ENCODE assay signal across 1 cellular context in the genomic region with DNA sequence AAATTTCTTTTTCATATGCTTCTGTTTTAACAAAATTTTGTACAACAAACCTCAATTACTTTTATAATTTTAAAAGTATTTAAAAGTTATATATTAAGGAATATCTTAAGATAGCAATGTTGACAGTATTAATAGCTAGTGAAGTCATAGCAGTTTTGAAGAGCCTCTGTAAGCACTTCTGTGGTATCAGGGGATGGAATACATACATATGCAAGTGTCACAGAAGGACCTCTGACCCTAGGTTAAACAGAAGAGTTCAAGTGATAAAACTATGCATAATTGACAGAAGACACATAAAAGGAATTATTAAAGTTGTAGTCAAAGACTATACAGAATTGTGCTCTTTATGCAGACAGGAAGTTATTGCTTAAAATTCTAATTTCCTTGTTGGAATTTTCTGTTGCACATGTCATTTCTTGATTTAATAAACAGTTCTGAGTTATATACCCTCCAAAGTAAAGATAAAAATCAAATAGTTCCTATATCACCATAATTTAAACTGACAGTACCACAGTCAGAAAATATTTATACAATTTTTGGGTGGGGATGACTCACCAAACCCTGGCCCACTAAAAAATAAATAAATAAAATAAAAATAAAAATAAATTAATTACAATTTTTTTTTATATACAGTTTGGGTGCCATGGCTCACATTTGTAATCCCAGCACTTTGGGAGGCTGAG.
TF ChIP-seq lines count a peak whose summit lies in the region.

No MANE protein-coding gene starts in this region.

TF ChIP-seq in K562, 482 proteins besides CTCF, POLR2A, EP300 and RAD21 (continued from another document):
- TF ChIP-seq, protein P1, sequence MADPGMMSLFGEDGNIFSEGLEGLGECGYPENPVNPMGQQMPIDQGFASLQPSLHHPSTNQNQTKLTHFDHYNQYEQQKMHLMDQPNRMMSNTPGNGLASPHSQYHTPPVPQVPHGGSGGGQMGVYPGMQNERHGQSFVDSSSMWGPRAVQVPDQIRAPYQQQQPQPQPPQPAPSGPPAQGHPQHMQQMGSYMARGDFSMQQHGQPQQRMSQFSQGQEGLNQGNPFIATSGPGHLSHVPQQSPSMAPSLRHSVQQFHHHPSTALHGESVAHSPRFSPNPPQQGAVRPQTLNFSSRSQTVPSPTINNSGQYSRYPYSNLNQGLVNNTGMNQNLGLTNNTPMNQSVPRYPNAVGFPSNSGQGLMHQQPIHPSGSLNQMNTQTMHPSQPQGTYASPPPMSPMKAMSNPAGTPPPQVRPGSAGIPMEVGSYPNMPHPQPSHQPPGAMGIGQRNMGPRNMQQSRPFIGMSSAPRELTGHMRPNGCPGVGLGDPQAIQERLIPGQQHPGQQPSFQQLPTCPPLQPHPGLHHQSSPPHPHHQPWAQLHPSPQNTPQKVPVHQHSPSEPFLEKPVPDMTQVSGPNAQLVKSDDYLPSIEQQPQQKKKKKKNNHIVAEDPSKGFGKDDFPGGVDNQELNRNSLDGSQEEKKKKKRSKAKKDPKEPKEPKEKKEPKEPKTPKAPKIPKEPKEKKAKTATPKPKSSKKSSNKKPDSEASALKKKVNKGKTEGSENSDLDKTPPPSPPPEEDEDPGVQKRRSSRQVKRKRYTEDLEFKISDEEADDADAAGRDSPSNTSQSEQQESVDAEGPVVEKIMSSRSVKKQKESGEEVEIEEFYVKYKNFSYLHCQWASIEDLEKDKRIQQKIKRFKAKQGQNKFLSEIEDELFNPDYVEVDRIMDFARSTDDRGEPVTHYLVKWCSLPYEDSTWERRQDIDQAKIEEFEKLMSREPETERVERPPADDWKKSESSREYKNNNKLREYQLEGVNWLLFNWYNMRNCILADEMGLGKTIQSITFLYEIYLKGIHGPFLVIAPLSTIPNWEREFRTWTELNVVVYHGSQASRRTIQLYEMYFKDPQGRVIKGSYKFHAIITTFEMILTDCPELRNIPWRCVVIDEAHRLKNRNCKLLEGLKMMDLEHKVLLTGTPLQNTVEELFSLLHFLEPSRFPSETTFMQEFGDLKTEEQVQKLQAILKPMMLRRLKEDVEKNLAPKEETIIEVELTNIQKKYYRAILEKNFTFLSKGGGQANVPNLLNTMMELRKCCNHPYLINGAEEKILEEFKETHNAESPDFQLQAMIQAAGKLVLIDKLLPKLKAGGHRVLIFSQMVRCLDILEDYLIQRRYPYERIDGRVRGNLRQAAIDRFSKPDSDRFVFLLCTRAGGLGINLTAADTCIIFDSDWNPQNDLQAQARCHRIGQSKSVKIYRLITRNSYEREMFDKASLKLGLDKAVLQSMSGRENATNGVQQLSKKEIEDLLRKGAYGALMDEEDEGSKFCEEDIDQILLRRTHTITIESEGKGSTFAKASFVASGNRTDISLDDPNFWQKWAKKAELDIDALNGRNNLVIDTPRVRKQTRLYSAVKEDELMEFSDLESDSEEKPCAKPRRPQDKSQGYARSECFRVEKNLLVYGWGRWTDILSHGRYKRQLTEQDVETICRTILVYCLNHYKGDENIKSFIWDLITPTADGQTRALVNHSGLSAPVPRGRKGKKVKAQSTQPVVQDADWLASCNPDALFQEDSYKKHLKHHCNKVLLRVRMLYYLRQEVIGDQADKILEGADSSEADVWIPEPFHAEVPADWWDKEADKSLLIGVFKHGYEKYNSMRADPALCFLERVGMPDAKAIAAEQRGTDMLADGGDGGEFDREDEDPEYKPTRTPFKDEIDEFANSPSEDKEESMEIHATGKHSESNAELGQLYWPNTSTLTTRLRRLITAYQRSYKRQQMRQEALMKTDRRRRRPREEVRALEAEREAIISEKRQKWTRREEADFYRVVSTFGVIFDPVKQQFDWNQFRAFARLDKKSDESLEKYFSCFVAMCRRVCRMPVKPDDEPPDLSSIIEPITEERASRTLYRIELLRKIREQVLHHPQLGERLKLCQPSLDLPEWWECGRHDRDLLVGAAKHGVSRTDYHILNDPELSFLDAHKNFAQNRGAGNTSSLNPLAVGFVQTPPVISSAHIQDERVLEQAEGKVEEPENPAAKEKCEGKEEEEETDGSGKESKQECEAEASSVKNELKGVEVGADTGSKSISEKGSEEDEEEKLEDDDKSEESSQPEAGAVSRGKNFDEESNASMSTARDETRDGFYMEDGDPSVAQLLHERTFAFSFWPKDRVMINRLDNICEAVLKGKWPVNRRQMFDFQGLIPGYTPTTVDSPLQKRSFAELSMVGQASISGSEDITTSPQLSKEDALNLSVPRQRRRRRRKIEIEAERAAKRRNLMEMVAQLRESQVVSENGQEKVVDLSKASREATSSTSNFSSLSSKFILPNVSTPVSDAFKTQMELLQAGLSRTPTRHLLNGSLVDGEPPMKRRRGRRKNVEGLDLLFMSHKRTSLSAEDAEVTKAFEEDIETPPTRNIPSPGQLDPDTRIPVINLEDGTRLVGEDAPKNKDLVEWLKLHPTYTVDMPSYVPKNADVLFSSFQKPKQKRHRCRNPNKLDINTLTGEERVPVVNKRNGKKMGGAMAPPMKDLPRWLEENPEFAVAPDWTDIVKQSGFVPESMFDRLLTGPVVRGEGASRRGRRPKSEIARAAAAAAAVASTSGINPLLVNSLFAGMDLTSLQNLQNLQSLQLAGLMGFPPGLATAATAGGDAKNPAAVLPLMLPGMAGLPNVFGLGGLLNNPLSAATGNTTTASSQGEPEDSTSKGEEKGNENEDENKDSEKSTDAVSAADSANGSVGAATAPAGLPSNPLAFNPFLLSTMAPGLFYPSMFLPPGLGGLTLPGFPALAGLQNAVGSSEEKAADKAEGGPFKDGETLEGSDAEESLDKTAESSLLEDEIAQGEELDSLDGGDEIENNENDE (IDR thresholded peaks at IDR 0.05; ENCODE audit: low read depth, low read length) = no peak
- no peak for TF ChIP-seq NR4A1 (CRISPR knock-in tag; IDR thresholded peaks at IDR 0.05)
- TF ChIP-seq NR4A1 (tag; IDR thresholded peaks at IDR 0.05) = no peak
- no peak for TF ChIP-seq SMARCE1 (IDR thresholded peaks at IDR 0.05)
- TF ChIP-seq ATF1 (CRISPR knock-in tag; IDR thresholded peaks at IDR 0.05) = no peak
- TF ChIP-seq ATF1 (tag; IDR thresholded peaks at IDR 0.05) = no peak
- TF ChIP-seq RBM25 (IDR thresholded peaks at IDR 0.05; ENCODE audit: low read depth, low read length, severe bottlenecking) = no peak
- TF ChIP-seq MYC (IDR thresholded peaks at IDR 0.05; ENCODE audit: low read depth, low read length) = no peak
- no peak for TF ChIP-seq MYC (CRISPR knock-in tag; IDR thresholded peaks at IDR 0.05; ENCODE audit: borderline replicate concordance, low read depth)
- no peak for TF ChIP-seq ZBTB8A (IDR thresholded peaks at IDR 0.05; ENCODE audit: partially characterized antibody)
- TF ChIP-seq MCM3 (IDR thresholded peaks at IDR 0.05) = no peak
- TF ChIP-seq GTF2A2 (tag; IDR thresholded peaks at IDR 0.05) = no peak
- TF ChIP-seq ZNF217 (CRISPR knock-in tag; IDR thresholded peaks at IDR 0.05) = no peak
- no peak for TF ChIP-seq MCM2 (IDR thresholded peaks at IDR 0.05; ENCODE audit: low read depth)
- no peak for TF ChIP-seq BHLHE40 (IDR thresholded peaks at IDR 0.05; ENCODE audit: low read length)
- TF ChIP-seq BACH1 (tag; IDR thresholded peaks at IDR 0.05) = no peak
- TF ChIP-seq ZNF76 (CRISPR knock-in tag; IDR thresholded peaks at IDR 0.05; ENCODE audit: borderline replicate concordance) = no peak
- no peak for TF ChIP-seq SUPT5H (IDR thresholded peaks at IDR 0.05)
- TF ChIP-seq ZNF12 (CRISPR knock-in tag; IDR thresholded peaks at IDR 0.05) = no peak
